Comparison of ENCODE assay signal across 8 cellular contexts in genomic region chr1:3312894-3313578, GRCh38.
DNase-seq lines count a peak whose midpoint lies in the region; ATAC-seq and TF ChIP-seq lines count a peak whose summit lies in the region.

No MANE protein-coding gene starts in this region.

- no peak for TF ChIP-seq CTCF in RWPE2 (IDR thresholded peaks at IDR 0.05; ENCODE audit: poor library complexity, severe bottlenecking)
- TF ChIP-seq CTCF in brain (conservative IDR thresholded peaks at IDR 0.05): no peak

- no peaks in the 10 kb centered on the region for H3K36me3 ChIP-seq in RWPE2 (ENCODE audit: low read depth)

- in situ Hi-C loops in Caki2 (cut with HindIII; ENCODE audit: low pct_unique_long_range_greater_than_20kb, low sequenced_read_pairs): no loop called here

- peaks cover 0 to 2% (median 0%) of the 10 kb centered on the region in 5 experiments for H3K9me3 Mint-ChIP-seq in brain

- H3K27ac Mint-ChIP-seq in brain: peak overlapping the region; percentile 75 to 94 (median 91)

- H3K36me3 Mint-ChIP-seq in brain: no peaks in the 10 kb centered on the region

- peak overlapping the region in 4 of 5 experiments; percentile 42 to 72 (median 58) for H3K4me3 Mint-ChIP-seq in brain

- peaks cover 2% of the 10 kb centered on the region for H3K27me3 Mint-ChIP-seq in brain

- H3K9me3 ChIP-seq in RWPE2 (ENCODE audit: severe bottlenecking): no peaks in the 10 kb centered on the region

- H3K27me3 ChIP-seq in RWPE2 (ENCODE audit: insufficient read depth, poor library complexity, severe bottlenecking): peaks cover 2% of the 10 kb centered on the region

- DNase-seq in Caki2 (ENCODE audit: low read depth) (peak; percentile 94), RWPE2 (ENCODE audit: low spot score) (peak; percentile 96), islet precursor cell (peak; percentile 99), NCI-H345 treated with DMSO at 0.1 percent for 48 hours (lab: John Stamatoyannopoulos, UW; ENCODE audit: unreplicated experiment) (no peak), NCI-H2196 (lab: John Stamatoyannopoulos, UW; ENCODE audit: unreplicated experiment) (no peak), DMS53 (lab: John Stamatoyannopoulos, UW) (no peak)
- DNase-seq in stimulated activated CD4-positive, alpha-beta T cell treated with anti-CD3 and anti-CD28 coated beads, Interleukin-12 subunit alpha, Interleukin-12 subunit beta, amount 100 ng/mL, for 24 hours (ENCODE audit: low read depth in 2 of 2): peak; percentile 37 to 70

- peak overlapping the region; percentile 84 for H3K27ac ChIP-seq in RWPE2 (ENCODE audit: poor library complexity, severe bottlenecking)

- peaks cover 6% of the 10 kb centered on the region for H3K4me1 ChIP-seq in RWPE2 (ENCODE audit: insufficient read depth, poor library complexity, severe bottlenecking)

- H3K4me1 Mint-ChIP-seq in brain: peaks cover 60% of the 10 kb centered on the region

- no peak overlapping the region for H3K4me3 ChIP-seq in RWPE2 (ENCODE audit: severe bottlenecking)

- peak; percentile 98 for ATAC-seq in RWPE2 (ENCODE audit: low read depth)

Comparison
In these comparisons a context has a peak if more than half of its experiments do, and no peak if none do; other contexts are left out.
1. DNase-seq: peak in Caki2 (single experiment), RWPE2 (single experiment), islet precursor cell (single experiment) and stimulated activated CD4-positive, alpha-beta T cell treated with anti-CD3 and anti-CD28 coated beads, Interleukin-12 subunit alpha, Interleukin-12 subunit beta, amount 100 ng/mL, for 24 hours (2 of 2); none in NCI-H345 treated with DMSO at 0.1 percent for 48 hours (single experiment), NCI-H2196 (single experiment) and DMS53 (single experiment).